1 cellular context compared by ENCODE assay signal in genomic region chr3:27623085-27623753, GRCh38.
TF ChIP-seq lines count a peak whose summit lies in the region.

No MANE protein-coding gene starts in this region.

TF ChIP-seq in IMR-90, 13 proteins besides CTCF, POLR2A, EP300 and RAD21 (continued from another document):
- no peak for TF ChIP-seq BHLHE40 (IDR thresholded peaks at IDR 0.05; ENCODE audit: low read depth, low read length)
